ENCODE assay signal across 14 cellular contexts in the genomic region with DNA sequence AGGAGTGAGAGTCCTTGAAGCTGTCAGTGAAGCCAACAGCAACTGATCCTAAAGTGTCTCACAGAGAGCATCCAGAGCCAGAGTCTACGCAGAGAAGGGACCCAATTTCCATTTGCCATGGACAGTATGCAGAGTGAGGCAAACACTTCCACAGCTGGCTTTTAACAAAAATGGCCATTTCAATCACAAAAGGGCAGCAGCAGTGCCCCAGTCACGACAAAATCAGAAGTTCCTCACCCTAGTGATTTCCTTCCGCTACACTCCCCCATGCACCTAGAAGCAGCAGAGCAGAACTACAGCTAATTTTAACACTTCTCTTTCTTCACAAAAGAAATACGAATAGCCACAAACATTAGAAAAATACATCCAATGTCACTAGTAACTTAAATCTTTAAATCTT. TPM values are rescaled to one million over a fixed set of nuclear protein-coding genes. Genes with fewer than 3 reads are reported as not detected.
DNase-seq lines count a peak whose midpoint lies in the region; ATAC-seq, FAIRE-seq and TF ChIP-seq lines count a peak whose summit lies in the region.
"Had no signal": no experiment of that assay in that cellular context is flagged by ENCODE, and none has a peak within 500 bp of the region (broad histone marks: within the 10 kb centered on the region; RNA-seq: fewer than 3 reads in every experiment).

No MANE protein-coding gene starts in this region.

- H3K4me2 ChIP-seq in GM12878 (ENCODE audit: control insufficient read depth, insufficient read depth) = peak overlapping the region; percentile 83

- H2AFZ ChIP-seq in GM12878 (ENCODE audit: control insufficient read depth, low read depth, low read length) = peak overlapping the region; percentile 12; the same call in 1 of the 2 replicates

- no peaks in the 10 kb centered on the region for H3K27me3 Mint-ChIP-seq in effector memory CD8-positive, alpha-beta T cell

- TF ChIP-seq EP300 in GM12878 (IDR thresholded peaks at IDR 0.05; ENCODE audit: borderline replicate concordance in 1 of 2, control insufficient read depth in 1 of 2, low read depth in 2 of 2, low read length in 2 of 2) = no peak

- H3K36me3 Mint-ChIP-seq in effector memory CD8-positive, alpha-beta T cell (ENCODE audit: insufficient read depth) = peaks cover 8% of the 10 kb centered on the region

- WGBS in GM12878 (ENCODE audit: insufficient coverage, insufficient replicate concordance, low lambda C conversion rate, missing lambda C conversion rate) = 1% methylated on average over 4 of the region's 4 CpGs

- peaks cover 16% of the 10 kb centered on the region for H3K9me3 ChIP-seq in GM12878 (replicated peaks; ENCODE audit: control insufficient read depth, insufficient read depth, low read length)

- H3K4me3 ChIP-seq in GM08714 (ENCODE audit: low read length) (peak overlapping the region; percentile 54; the same call in 1 of the 2 replicates), GM12878 (peak overlapping the region; percentile 59; the same call in 1 of the 2 replicates)
- H3K4me3 ChIP-seq: esophagus squamous epithelium, sigmoid colon, upper lobe of right lung had no signal

- in situ Hi-C loops in GM12878 (cut with MboI) = no loop called here

- no peaks in the 10 kb centered on the region for H4K20me1 ChIP-seq in GM12878 (ENCODE audit: control insufficient read depth, insufficient read depth)

- H3K4me1 ChIP-seq in GM12878 (ENCODE audit: control insufficient read depth, insufficient read depth, low read length) = peaks cover 43% of the 10 kb centered on the region

- TF ChIP-seq RAD21 in GM12878 (IDR thresholded peaks at IDR 0.05; ENCODE audit: insufficient read depth, low read depth, low read length) = no peak

- peak overlapping the region in 1 of 2 donors; percentile 53 for H3K4me3 Mint-ChIP-seq in effector memory CD8-positive, alpha-beta T cell
- H3K4me3 Mint-ChIP-seq: activated T-cell treated with anti-CD3 and anti-CD28 coated beads, Interleukin-2, amount 50 U/mL, for 4 hours had no signal

- peak; percentile 51 for ATAC-seq in GM21360 (IDR thresholded peaks at IDR 0.05; ENCODE audit: unreplicated experiment)
- peak; percentile 49 for ATAC-seq in HG03139 (IDR thresholded peaks at IDR 0.05; ENCODE audit: unreplicated experiment)
- peak; percentile 78 for ATAC-seq in GM12878
- no peak for ATAC-seq in effector memory CD8-positive, alpha-beta T cell (replicated peaks)
- no peak for ATAC-seq in HG03457 (IDR thresholded peaks at IDR 0.05; ENCODE audit: unreplicated experiment)
- ATAC-seq: upper lobe of right lung had no signal

- CTCF ChIA-PET in GM12878 (lab: Yijun Ruan, JAX) = interaction anchor here (1.5 to 1.7 kb wide), 2 partner anchors 28 to 70 kb away, joined by 4 to 6 read pairs; partner anchors contain the start of gene FBXW11

- FAIRE-seq in GM12878 (lab: Jason Lieb, UNC) = no peak
- FAIRE-seq: islet of Langerhans had no signal

- peak overlapping the region; percentile 64 for H3K9ac ChIP-seq in GM12878 (ENCODE audit: control insufficient read depth, insufficient read depth, low read length)

- peaks cover 0 to 6% of the 10 kb centered on the region in 2 experiments; a peak in 1 of 4 replicates for H3K36me3 ChIP-seq in GM12878 (ENCODE audit: control insufficient read depth in 2 of 2, insufficient read depth in 2 of 2, low read length in 1 of 2)
- H3K36me3 ChIP-seq: sigmoid colon, upper lobe of right lung had no signal

- peaks cover 88% of the 10 kb centered on the region for H3K79me2 ChIP-seq in GM12878 (ENCODE audit: control insufficient read depth, insufficient read depth, low read length)

- H3K4me1 Mint-ChIP-seq in effector memory CD8-positive, alpha-beta T cell (ENCODE audit: low read depth in 2 of 2) = peaks cover 44 to 59% of the 10 kb centered on the region in 2 donors

- SMC1A ChIA-PET in GM12878 (lab: Charles Lee; ENCODE audit: uncharacterized antibody, unreplicated experiment) = interaction anchor here (0.7 to 2.8 kb wide), 7 partner anchors 8 to 67 kb away, joined by 3 to 16 read pairs (median 7); partner anchors contain the start of gene FBXW11

- POLR2A ChIA-PET in GM12878 (lab: Charles Lee) = interaction anchor here (1.6 to 2.2 kb wide), 2 partner anchors 12 to 17 kb away, joined by 5 to 8 read pairs; no protein-coding TSS in a partner anchor

- peak; percentile 57 for DNase-seq in GM12878 (ENCODE audit: low read depth, low spot score)
- no peak for DNase-seq in SIG-M5 (lab: John Stamatoyannopoulos, UW)
- no peak for DNase-seq in effector memory CD8-positive, alpha-beta T cell
- no peak for DNase-seq in amygdala (lab: John Stamatoyannopoulos, UW)
- DNase-seq: activated T-cell treated with anti-CD3 and anti-CD28 coated beads, Interleukin-2, amount 50 U/mL, for 4 hours; esophagus squamous epithelium; sigmoid colon; upper lobe of right lung had no signal

- H3K27ac ChIP-seq in GM12878 (ENCODE audit: control insufficient read depth, insufficient read depth) = peak overlapping the region; percentile 94
- H3K27ac ChIP-seq: RWPE1, sigmoid colon, upper lobe of right lung had no signal

- intact Hi-C loops in GM12878 (cut with micrococcal nuclease; ENCODE audit: unreplicated experiment) = no loop called here

- no peak for TF ChIP-seq CTCF in GM12878 (IDR thresholded peaks at IDR 0.05 in 2 of 3, conservative IDR thresholded peaks at IDR 0.05 in 1 of 3; ENCODE audit: control insufficient read depth in 2 of 3, extremely low read depth in 1 of 3, insufficient read depth in 1 of 3, low read depth in 3 of 3, low read length in 3 of 3)

- BruUV-seq in GM12878 (replicated peaks; lab: Mats Ljungman, UMichigan) = no TSS peak

- TF ChIP-seq POLR2A in GM12878 (IDR thresholded peaks at IDR 0.05; ENCODE audit: low read depth, low read length) = no peak

- RAD21 ChIA-PET in GM12878 (lab: Charles Lee; ENCODE audit: unreplicated experiment) = interaction anchor here (0.7 to 1.9 kb wide), 4 partner anchors 12 to 67 kb away, joined by 3 to 7 read pairs (median 3); partner anchors contain the start of gene FBXW11

- H3K9me3 Mint-ChIP-seq in effector memory CD8-positive, alpha-beta T cell = no peaks in the 10 kb centered on the region

- no peak overlapping the region for H3K27ac Mint-ChIP-seq in effector memory CD8-positive, alpha-beta T cell

- no peaks in the 10 kb centered on the region for H3K27me3 ChIP-seq in GM12878 (replicated peaks in 1 of 2; ENCODE audit: control insufficient read depth in 2 of 2, insufficient read depth in 2 of 2, low read length in 1 of 2)
- H3K27me3 ChIP-seq: esophagus squamous epithelium, sigmoid colon, upper lobe of right lung had no signal

TF ChIP-seq in GM12878, 131 proteins besides CTCF, POLR2A, EP300 and RAD21 (continues in another document):
- TF ChIP-seq EZH2 (IDR thresholded peaks at IDR 0.05; ENCODE audit: borderline replicate concordance, control insufficient read depth, low read depth, low read length) (no peak), ZNF274 (IDR thresholded peaks at IDR 0.05; ENCODE audit: insufficient read depth, insufficient read length) (no peak), RCOR1 (conservative IDR thresholded peaks at IDR 0.05; ENCODE audit: low read depth, low read length) (no peak), GATAD2B (conservative IDR thresholded peaks at IDR 0.05; ENCODE audit: low read depth) (no peak), IRF4 (IDR thresholded peaks at IDR 0.05; ENCODE audit: low read depth, low read length) (0 out of 2 replicates have a peak, but pooled peaks have one; percentile 21), MTA2 (IDR thresholded peaks at IDR 0.05; ENCODE audit: low read depth) (no peak), SUPT20H (IDR thresholded peaks at IDR 0.05; ENCODE audit: borderline replicate concordance, control insufficient read depth, low read depth, low read length) (no peak), TBL1XR1 (IDR thresholded peaks at IDR 0.05; ENCODE audit: low read depth, low read length) (no peak), RUNX3 (IDR thresholded peaks at IDR 0.05; ENCODE audit: low read length) (peak; percentile 52), NBN (IDR thresholded peaks at IDR 0.05) (no peak), BACH1 (IDR thresholded peaks at IDR 0.05; ENCODE audit: borderline replicate concordance) (no peak), HCFC1 (IDR thresholded peaks at IDR 0.05; ENCODE audit: low read length) (no peak), SREBF2 (IDR thresholded peaks at IDR 0.05; ENCODE audit: low read length) (no peak)
- TF ChIP-seq, protein P1, sequence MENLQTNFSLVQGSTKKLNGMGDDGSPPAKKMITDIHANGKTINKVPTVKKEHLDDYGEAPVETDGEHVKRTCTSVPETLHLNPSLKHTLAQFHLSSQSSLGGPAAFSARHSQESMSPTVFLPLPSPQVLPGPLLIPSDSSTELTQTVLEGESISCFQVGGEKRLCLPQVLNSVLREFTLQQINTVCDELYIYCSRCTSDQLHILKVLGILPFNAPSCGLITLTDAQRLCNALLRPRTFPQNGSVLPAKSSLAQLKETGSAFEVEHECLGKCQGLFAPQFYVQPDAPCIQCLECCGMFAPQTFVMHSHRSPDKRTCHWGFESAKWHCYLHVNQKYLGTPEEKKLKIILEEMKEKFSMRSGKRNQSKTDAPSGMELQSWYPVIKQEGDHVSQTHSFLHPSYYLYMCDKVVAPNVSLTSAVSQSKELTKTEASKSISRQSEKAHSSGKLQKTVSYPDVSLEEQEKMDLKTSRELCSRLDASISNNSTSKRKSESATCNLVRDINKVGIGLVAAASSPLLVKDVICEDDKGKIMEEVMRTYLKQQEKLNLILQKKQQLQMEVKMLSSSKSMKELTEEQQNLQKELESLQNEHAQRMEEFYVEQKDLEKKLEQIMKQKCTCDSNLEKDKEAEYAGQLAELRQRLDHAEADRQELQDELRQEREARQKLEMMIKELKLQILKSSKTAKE (IDR thresholded peaks at IDR 0.05; ENCODE audit: low read depth, poor library complexity, severe bottlenecking) = no peak

RNA-seq across cellular contexts. Expression of gene FBXW11, which starts 27.9 kb away (rescaled TPM):
- 68.9 and 73.9 TPM in 2 replicates for total RNA-seq in GM12878 (2013; cell fraction: nucleolus; rRNA removed)
- total RNA-seq in GM12878 (2014; rRNA removed) (44.5 and 55.5 TPM in 2 replicates), GM12878 (2014; rRNA removed; fragmentation: Illumina TruSeq; extraction: Trizol) (50.9 TPM in 2 replicates), GM12878 (2021) (48.4 and 50.7 TPM in 2 replicates)
- 15.2 TPM for polyA plus RNA-seq in GM12878 (2011; ENCODE audit: low read depth)
- polyA plus RNA-seq in GM12878 (2011; rRNA removed) (61.5 and 64.7 TPM in 2 replicates), GM12878 (2014; fragmentation: Illumina TruSeq; extraction: Trizol) (46.9 and 64.0 TPM in 2 replicates), GM12878 (2014; fragmentation: Nextera tagmentation; extraction: Ambion mirVana) (1 to 10 TPM; 4.3 to 7.7 TPM), GM12878 (2014; rRNA removed) (30.7 and 35.4 TPM in 2 replicates), GM12878 (2016; fragmentation: Nextera tagmentation; extraction: Ambion mirVana) (10 to 100 TPM; 27.8 to 28.2 TPM)
- polyA plus RNA-seq in GM12878 (2011; cell fraction: cytosol; rRNA removed) = 40.9 and 41.2 TPM in 2 replicates
- polyA plus RNA-seq in GM12878 (2011; cell fraction: nucleus; rRNA removed) = 34.3 and 43.8 TPM in 2 replicates
- 23.6 and 28.8 TPM in 2 replicates for polyA plus RNA-seq in GM12878 (2012)
- polyA minus RNA-seq in GM12878 (2011; rRNA and poly(A)+ RNA removed) = 111 and 144 TPM in 2 replicates
- polyA minus RNA-seq in GM12878 (2011; cell fraction: cytosol; rRNA and poly(A)+ RNA removed) = 39.8 and 43.9 TPM in 2 replicates
- polyA minus RNA-seq in GM12878 (2011; cell fraction: nucleus; rRNA and poly(A)+ RNA removed) = 24.8 and 39.9 TPM in 2 replicates

Comparison
In these comparisons a context has a peak if more than half of its experiments do, and no peak if none do; other contexts are left out.
1. ATAC-seq: peak in GM21360 (single experiment), HG03139 (single experiment) and GM12878 (single experiment); none in effector memory CD8-positive, alpha-beta T cell (single experiment) and HG03457 (single experiment).